In genomic region chr13:41706189-41706588, GRCh38 we compare ENCODE assay signal across 17 cellular contexts.
DNase-seq lines count a peak whose midpoint lies in the region; ATAC-seq and TF ChIP-seq lines count a peak whose summit lies in the region.
"Had no signal": no experiment of that assay in that cellular context is flagged by ENCODE, and none has a peak within 500 bp of the region (broad histone marks: within the 10 kb centered on the region; RNA-seq: fewer than 3 reads in every experiment).

No MANE protein-coding gene starts in this region.

- CTCF ChIA-PET in IMR-90 (lab: Yijun Ruan, JAX): no interaction called here

- TF ChIP-seq CTCF in IMR-90 (conservative IDR thresholded peaks at IDR 0.05; ENCODE audit: low read depth, low read length) (no peak), left ventricle myocardium inferior (IDR thresholded peaks at IDR 0.05; ENCODE audit: borderline replicate concordance) (no peak)

- H3K9me3 ChIP-seq in IMR-90 (ENCODE audit: control insufficient read depth, insufficient read depth, low read length) (no peaks in the 10 kb centered on the region), adipocyte (ENCODE audit: control insufficient read depth, low read length) (no peaks in the 10 kb centered on the region), left ventricle myocardium inferior (replicated peaks) (no peaks in the 10 kb centered on the region), skeletal muscle tissue (ENCODE audit: control insufficient read depth in 3 of 3, low read length in 3 of 3) (no peaks in the 10 kb centered on the region)
- H3K9me3 ChIP-seq: HAP-1, SJSA1 had no signal

- no peak overlapping the region for H3K18ac ChIP-seq in IMR-90 (ENCODE audit: low read depth, low read length)

- in situ Hi-C loops in IMR-90 (cut with MboI; ENCODE audit: low sequenced_read_pairs): no loop called here

- no peak overlapping the region for H2BK20ac ChIP-seq in IMR-90 (ENCODE audit: low read depth, low read length)

- no peak overlapping the region for H3K23ac ChIP-seq in IMR-90 (ENCODE audit: low read depth, low read length)

- BruUV-seq in IMR-90 (replicated peaks; lab: Mats Ljungman, UMichigan): no TSS peak

- dilution Hi-C loops in IMR-90 (cut with HindIII; ENCODE audit: low sequenced_read_pairs, unreplicated experiment): no loop called here

- no peaks in the 10 kb centered on the region for H4K20me1 ChIP-seq in IMR-90 (ENCODE audit: insufficient read depth, low read length)

- H2BK15ac ChIP-seq in IMR-90 (ENCODE audit: low read depth, low read length): no peak overlapping the region

- H2BK5ac ChIP-seq in IMR-90 (ENCODE audit: low read depth, low read length, poor library complexity, severe bottlenecking): no peak overlapping the region

- intact Hi-C loops in IMR-90 (cut with micrococcal nuclease) (loop anchor here (5.0 kb wide), 1 partner anchor 46 kb away; no protein-coding TSS in a partner anchor), left ventricle myocardium inferior (cut with micrococcal nuclease) (no loop called here)

- H4K5ac ChIP-seq in IMR-90 (ENCODE audit: low read depth, low read length): no peak overlapping the region

- no peaks in the 10 kb centered on the region for H3K27me3 ChIP-seq in IMR-90 (ENCODE audit: control insufficient read depth, insufficient read depth, low read length)
- H3K27me3 ChIP-seq in adipocyte (replicated peaks; ENCODE audit: control insufficient read depth, insufficient read depth, low read length): no peaks in the 10 kb centered on the region
- no peaks in the 10 kb centered on the region for H3K27me3 ChIP-seq in left ventricle myocardium inferior (ENCODE audit: low read depth)
- H3K27me3 ChIP-seq in skeletal muscle tissue (ENCODE audit: control insufficient read depth in 3 of 3, insufficient read depth in 3 of 3, low read length in 3 of 3): no peaks in the 10 kb centered on the region
- H3K27me3 ChIP-seq: SJSA1 had no signal

- TF ChIP-seq POLR2A in IMR-90 (IDR thresholded peaks at IDR 0.05; ENCODE audit: low read depth, low read length): no peak

- H2AK9ac ChIP-seq in IMR-90 (replicated peaks; ENCODE audit: low read depth, low read length, poor library complexity): no peak overlapping the region

- no peaks in the 10 kb centered on the region for H3K79me1 ChIP-seq in IMR-90 (ENCODE audit: low read depth in 1 of 2, low read length in 2 of 2)

- no peak overlapping the region for H2AK5ac ChIP-seq in IMR-90 (ENCODE audit: low read depth, low read length)

- no peak overlapping the region for H2AFZ ChIP-seq in IMR-90 (replicated peaks; ENCODE audit: low read length, poor library complexity)

- no peak for TF ChIP-seq RAD21 in IMR-90 (IDR thresholded peaks at IDR 0.05; ENCODE audit: low read length)

- WGBS in IMR-90 (ENCODE audit: extremely low coverage in 2 of 2, insufficient read length in 1 of 2), 2 experiments: no CpG with 5 or more reads among the region's 1 CpG

- H4K8ac ChIP-seq in IMR-90 (ENCODE audit: low read depth in 2 of 2, low read length in 2 of 2): no peak overlapping the region

- H2BK120ac ChIP-seq in IMR-90 (ENCODE audit: low read depth, low read length): no peak overlapping the region

- H3K9ac ChIP-seq in IMR-90 (ENCODE audit: low read depth, low read length) (no peak overlapping the region), adipocyte (ENCODE audit: low read length) (no peak overlapping the region), skeletal muscle tissue (ENCODE audit: low read depth in 1 of 3, low read length in 3 of 3) (no peak overlapping the region)

- H3K9me1 ChIP-seq in IMR-90 (ENCODE audit: insufficient read depth, low read length): no peaks in the 10 kb centered on the region

- H3K4me2 ChIP-seq in IMR-90 (ENCODE audit: low read depth, low read length): no peak overlapping the region

- POLR2A ChIA-PET in IMR-90 (lab: Charles Lee; ENCODE audit: unreplicated experiment): no interaction called here

- no peak for DNase-seq in IMR-90
- DNase-seq in adipocyte (ENCODE audit: low read depth): peak; percentile 27
- DNase-seq in left ventricle myocardium inferior: no peak
- DNase-seq in amniotic stem cell (lab: John Stamatoyannopoulos, UW): no peak
- DNase-seq in middle frontal gyrus (ENCODE audit: extremely low spot score, low spot score): no peak
- DNase-seq: activated CD4-positive, alpha-beta T cell treated with anti-CD3 and anti-CD28 coated beads for 1 hour; effector memory CD4-positive, alpha-beta T cell; hypothalamus; NCI-H1048; NCI-H2029 treated with DMSO at 0.1 percent for 48 hours; stimulated activated naive B cell treated with anti-CD40 and anti-IgM and Interleukin-4, amounts not matched to agents 10 μg/mL and 1 μg/mL and 100 μg/mL, for 72 hours had no signal

- H3K4me1 ChIP-seq in IMR-90 (ENCODE audit: control insufficient read depth, insufficient read depth, low read length) (peaks cover 2% of the 10 kb centered on the region; the same call in 1 of the 2 replicates), adipocyte (ENCODE audit: control insufficient read depth, insufficient read depth, low read length) (peaks cover 54% of the 10 kb centered on the region), left ventricle myocardium inferior (peaks cover 62% of the 10 kb centered on the region), skeletal muscle tissue (ENCODE audit: control insufficient read depth in 3 of 3, insufficient read depth in 3 of 3, low read length in 3 of 3) (peaks cover 18 to 30% (median 23%) of the 10 kb centered on the region in 3 donors)

- no peak overlapping the region for H3K56ac ChIP-seq in IMR-90 (ENCODE audit: extremely low read depth, insufficient read depth, low read length)

- H3K4me3 ChIP-seq in IMR-90 (ENCODE audit: insufficient read depth, low read depth, low read length): no peak overlapping the region
- no peak overlapping the region for H3K4me3 ChIP-seq in adipocyte (ENCODE audit: low read length)
- H3K4me3 ChIP-seq in left ventricle myocardium inferior: no peak overlapping the region
- peak overlapping the region in 1 of 3 donors; percentile 45 for H3K4me3 ChIP-seq in skeletal muscle tissue (ENCODE audit: low read length in 3 of 3)
- H3K4me3 ChIP-seq: HAP-1, K562, SJSA1 had no signal

- H3K36me3 ChIP-seq in IMR-90 (ENCODE audit: control insufficient read depth, insufficient read depth, low read length) (no peaks in the 10 kb centered on the region), adipocyte (ENCODE audit: control insufficient read depth, insufficient read depth, low read length, severe bottlenecking) (no peaks in the 10 kb centered on the region), left ventricle myocardium inferior (no peaks in the 10 kb centered on the region), skeletal muscle tissue (ENCODE audit: control insufficient read depth in 3 of 3, insufficient read depth in 3 of 3, low read length in 3 of 3) (no peaks in the 10 kb centered on the region)
- H3K36me3 ChIP-seq: HAP-1, SJSA1 had no signal

- peak overlapping the region; percentile 48; the same call in 1 of the 2 replicates for H3K14ac ChIP-seq in IMR-90 (replicated peaks; ENCODE audit: low read depth, low read length)

- H4K91ac ChIP-seq in IMR-90 (ENCODE audit: insufficient read depth, low read depth, low read length): no peak overlapping the region

- ATAC-seq in IMR-90 (ENCODE audit: low read depth) (no peak), GM21737 (IDR thresholded peaks at IDR 0.05; ENCODE audit: unreplicated experiment) (no peak), GM18498 (IDR thresholded peaks at IDR 0.05; ENCODE audit: unreplicated experiment) (no peak)
- ATAC-seq: K562; stimulated activated naive B cell treated with anti-CD40 and anti-IgM and Interleukin-4, amounts not matched to agents 10 μg/mL and 1 μg/mL and 100 μg/mL, for 72 hours had no signal

- H3K4ac ChIP-seq in IMR-90 (ENCODE audit: low read depth, low read length): no peak overlapping the region

- no peak overlapping the region for H3K27ac ChIP-seq in IMR-90 (ENCODE audit: insufficient read depth, low read length)
- H3K27ac ChIP-seq in left ventricle myocardium inferior (replicated peaks): peak overlapping the region; percentile 71
- peak overlapping the region; percentile 68 for H3K27ac ChIP-seq in skeletal muscle tissue (ENCODE audit: low read depth, low read length)
- H3K27ac ChIP-seq: SJSA1 had no signal

TF ChIP-seq in IMR-90, 13 proteins besides CTCF, POLR2A, EP300 and RAD21:
- TF ChIP-seq CHD1 (IDR thresholded peaks at IDR 0.05; ENCODE audit: low read depth, low read length) (no peak), CEBPB (IDR thresholded peaks at IDR 0.05; ENCODE audit: low read depth, low read length) (peak; percentile 28; the same call in 1 of the 2 replicates)
